Comparison of ENCODE assay signal across 17 cellular contexts in genomic region chr11:63846897-63847296, GRCh38. TPM values are rescaled to one million over a fixed set of nuclear protein-coding genes. Genes with fewer than 3 reads are reported as not detected.
DNase-seq lines count a peak whose midpoint lies in the region; ATAC-seq and TF ChIP-seq lines count a peak whose summit lies in the region.
"Had no signal": no experiment of that assay in that cellular context is flagged by ENCODE, and none has a peak within 500 bp of the region (broad histone marks: within the 10 kb centered on the region; RNA-seq: fewer than 3 reads in every experiment).

No MANE protein-coding gene starts in this region.

- H3K4me1 ChIP-seq in adrenal gland (replicated peaks in 1 of 2) (peaks cover 45 to 77% of the 10 kb centered on the region in 2 donors), lower lobe of right lung (peaks cover 78% of the 10 kb centered on the region)

- H3K27me3 ChIP-seq in adrenal gland (no peaks in the 10 kb centered on the region), lower lobe of right lung (ENCODE audit: low read depth) (no peaks in the 10 kb centered on the region)
- H3K27me3 ChIP-seq: ascending aorta, heart left ventricle had no signal

- peaks cover 61% of the 10 kb centered on the region for H3K36me3 Mint-ChIP-seq in activated CD4-positive, alpha-beta T cell treated with anti-CD3 and anti-CD28 coated beads, Interleukin-2, amount 10 ng/mL, durations not matched to agents 7 days and 5 days (ENCODE audit: low read depth)

- no peaks in the 10 kb centered on the region for H3K36me3 ChIP-seq in adrenal gland (replicated peaks in 1 of 2)
- H3K36me3 ChIP-seq in lower lobe of right lung, result peaks cover 25% of the 10 kb centered on the region
- H3K36me3 ChIP-seq: thoracic aorta had no signal

- no peak for DNase-seq in activated CD4-positive, alpha-beta T cell treated with anti-CD3 and anti-CD28 coated beads, Interleukin-2, amount 10 ng/mL, durations not matched to agents 7 days and 5 days
- DNase-seq in activated CD4-positive, alpha-beta T cell treated with anti-CD3 and anti-CD28 coated beads, Interleukin-2, amount 50 U/mL, for 1 hour, result no peak
- DNase-seq in adrenal gland (peak in 1 of 7 donors; percentile 4), lower lobe of right lung (no peak), substantia nigra (lab: John Stamatoyannopoulos, UW) (no peak), RWPE1 (ENCODE audit: low spot score) (no peak), midbrain (lab: John Stamatoyannopoulos, UW) (no peak), GM10248 (ENCODE audit: extremely low spot score) (no peak)
- DNase-seq: activated CD8-positive, alpha-beta memory T cell treated with anti-CD3 and anti-CD28 coated beads for 24 hours; H7; heart left ventricle; left cardiac atrium; NCI-H526 treated with DMSO at 0.1 percent for 48 hours had no signal

- POLR2A ChIA-PET in activated CD4-positive, alpha-beta T cell treated with anti-CD3 and anti-CD28 coated beads, Interleukin-2, amount 10 ng/mL, durations not matched to agents 7 days and 5 days (lab: Charles Lee), result no interaction called here
- POLR2A ChIA-PET in RWPE1 (lab: Yijun Ruan, JAX; ENCODE audit: low non-redundant PET) (no interaction called here), GM10248 (lab: Yijun Ruan, JAX) (no interaction called here)

- H3K27ac ChIP-seq in adrenal gland (peak overlapping the region in 3 of 5 donors; percentile 39 to 64 (median 60)), lower lobe of right lung (peak overlapping the region; percentile 28), substantia nigra (ENCODE audit: low read depth, low read length, poor library complexity, severe bottlenecking) (peak overlapping the region; percentile 55), RWPE1 (no peak overlapping the region)
- H3K27ac ChIP-seq: coronary artery, thoracic aorta had no signal

- intact Hi-C loops in adrenal gland (cut with DNase I) (no loop called here), lower lobe of right lung (cut with DNase I) (no loop called here)

- H3K4me3 ChIP-seq in adrenal gland, result no peak overlapping the region
- no peak overlapping the region for H3K4me3 ChIP-seq in lower lobe of right lung
- H3K4me3 ChIP-seq: ascending aorta, coronary artery, heart left ventricle, thoracic aorta had no signal

- H3K27ac Mint-ChIP-seq in activated CD4-positive, alpha-beta T cell treated with anti-CD3 and anti-CD28 coated beads, Interleukin-2, amount 10 ng/mL, durations not matched to agents 7 days and 5 days, result peak overlapping the region; percentile 19

- ATAC-seq in lower lobe of right lung, result no peak
- ATAC-seq: heart left ventricle, left cardiac atrium, Panc1 had no signal

- CTCF ChIA-PET in activated CD4-positive, alpha-beta T cell treated with anti-CD3 and anti-CD28 coated beads, Interleukin-2, amount 10 ng/mL, durations not matched to agents 7 days and 5 days (lab: Charles Lee), result interaction anchor here (0.8 to 5.5 kb wide), 2 partner anchors 8 to 9 kb away, joined by 3 to 26 read pairs; partner anchors contain the start of gene MARK2
- CTCF ChIA-PET in RWPE1 (lab: Yijun Ruan, JAX), result interaction anchor here (1.0 kb wide), 1 partner anchor 10 kb away, joined by 6 read pairs; no protein-coding TSS in a partner anchor
- CTCF ChIA-PET in GM10248 (lab: Yijun Ruan, JAX), result interaction anchor here (1.2 to 1.8 kb wide), 4 partner anchors 8 to 19 kb away, joined by 3 to 8 read pairs (median 4); no protein-coding TSS in a partner anchor

- H3K27me3 Mint-ChIP-seq in activated CD4-positive, alpha-beta T cell treated with anti-CD3 and anti-CD28 coated beads, Interleukin-2, amount 10 ng/mL, durations not matched to agents 7 days and 5 days, result no peaks in the 10 kb centered on the region

- H3K4me3 Mint-ChIP-seq in activated CD4-positive, alpha-beta T cell treated with anti-CD3 and anti-CD28 coated beads, Interleukin-2, amount 10 ng/mL, durations not matched to agents 7 days and 5 days, result no peak overlapping the region

- H3K9me3 ChIP-seq in adrenal gland (replicated peaks in 1 of 3) (no peaks in the 10 kb centered on the region), lower lobe of right lung (no peaks in the 10 kb centered on the region)
- H3K9me3 ChIP-seq: ascending aorta, heart left ventricle, thoracic aorta had no signal

- H3K4me1 Mint-ChIP-seq in activated CD4-positive, alpha-beta T cell treated with anti-CD3 and anti-CD28 coated beads, Interleukin-2, amount 10 ng/mL, durations not matched to agents 7 days and 5 days, result peaks cover 74% of the 10 kb centered on the region

- 92 to 100% (median 97%) methylated on average over 2 to 6 of the region's 6 CpGs for WGBS in adrenal gland, 4 donors

- no peak for TF ChIP-seq POLR2A in adrenal gland (IDR thresholded peaks at IDR 0.05)

- TF ChIP-seq CTCF in adrenal gland (IDR thresholded peaks at IDR 0.05) (no peak), lower lobe of right lung (IDR thresholded peaks at IDR 0.05) (no peak), RWPE1 (conservative IDR thresholded peaks at IDR 0.05; ENCODE audit: low read depth) (no peak), GM10248 (IDR thresholded peaks at IDR 0.05; ENCODE audit: control extremely low read depth, extremely low read depth, low read depth, missing control alignments) (no peak)

- no peaks in the 10 kb centered on the region for H3K9me3 Mint-ChIP-seq in activated CD4-positive, alpha-beta T cell treated with anti-CD3 and anti-CD28 coated beads, Interleukin-2, amount 10 ng/mL, durations not matched to agents 7 days and 5 days

RNA-seq across cellular contexts. Expression of gene MARK2, which starts 8.0 kb away (rescaled TPM):
- 10 to 100 TPM; 68.3 to 69.2 TPM for total RNA-seq in activated CD4-positive, alpha-beta T cell treated with anti-CD3 and anti-CD28 coated beads, Interleukin-2, amount 10 ng/mL, durations not matched to agents 7 days and 5 days
- total RNA-seq in adrenal gland (10 to 100 TPM; 27.0 to 39.7 (median 36.2) TPM), lower lobe of right lung (44.9 TPM)
- polyA plus RNA-seq in adrenal gland, result 10 to 100 TPM in 2 of 3 donors, 1 to 10 TPM in 1; 7.3 to 24.4 (median 15.2) TPM

RNA-seq across cellular contexts. Expression of gene SPINDOC, which starts 33.6 kb away (rescaled TPM):
- 10 to 100 TPM; 38.4 to 40.7 TPM for total RNA-seq in activated CD4-positive, alpha-beta T cell treated with anti-CD3 and anti-CD28 coated beads, Interleukin-2, amount 10 ng/mL, durations not matched to agents 7 days and 5 days
- total RNA-seq in adrenal gland, result 10 to 100 TPM in 7 of 8 donors, 1 to 10 TPM in 1; 9.3 to 13.9 (median 10.9) TPM
- 10 to 100 TPM in 1 of 3 donors, 1 to 10 TPM in 2; 4.5 to 19.2 (median 9.8) TPM for polyA plus RNA-seq in adrenal gland
- total RNA-seq in lower lobe of right lung, result 21.7 TPM
